In the genomic region with DNA sequence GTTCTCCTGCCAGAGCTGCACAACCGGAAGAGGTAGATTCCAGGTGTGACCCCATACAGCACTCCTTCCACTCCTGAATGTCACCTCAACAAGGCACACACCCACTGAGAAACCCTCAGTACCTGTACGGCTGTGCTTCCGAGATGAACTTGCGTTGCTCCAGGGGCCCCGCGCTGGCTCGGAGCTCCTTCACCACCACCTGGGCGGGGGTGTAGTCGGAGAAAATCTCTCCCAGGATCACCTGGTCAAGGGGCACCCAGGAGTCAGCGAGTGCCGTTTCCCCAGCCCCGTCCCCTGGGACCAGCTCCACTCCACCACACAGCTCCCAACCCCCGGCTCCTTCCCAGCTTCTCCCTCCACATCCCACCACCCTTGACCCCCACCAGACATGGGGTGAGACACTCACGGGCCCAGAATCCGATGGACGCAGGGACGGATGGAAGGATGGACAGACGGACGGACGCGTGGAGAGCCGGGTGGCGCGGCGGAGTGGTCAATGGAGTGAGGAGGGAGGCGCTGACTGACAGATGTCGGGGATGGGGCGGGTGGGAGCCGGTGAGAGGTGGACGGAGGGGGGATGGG, we compare ENCODE assay signal across 17 cellular contexts. TPM values are rescaled to one million over a fixed set of nuclear protein-coding genes. Genes with fewer than 3 reads are reported as not detected.
DNase-seq lines count a peak whose midpoint lies in the region; ATAC-seq and TF ChIP-seq lines count a peak whose summit lies in the region.
"Had no signal": no experiment of that assay in that cellular context is flagged by ENCODE, and none has a peak within 500 bp of the region (broad histone marks: within the 10 kb centered on the region; RNA-seq: fewer than 3 reads in every experiment).

No MANE protein-coding gene starts in this region.

- H4K91ac ChIP-seq in neuronal stem cell (ENCODE audit: low read depth, low read length, poor library complexity): no peak overlapping the region

- no peak for ATAC-seq in natural killer cell treated with Interleukin-12 subunit alpha and Interleukin-12 subunit beta and Interleukin-15 and Interleukin-18, amount 100 ng/mL, for 72 hours
- ATAC-seq in natural killer cell (no peak), Panc1 (no peak), GM18861 (IDR thresholded peaks at IDR 0.05; ENCODE audit: unreplicated experiment) (no peak), GM18505 (IDR thresholded peaks at IDR 0.05; ENCODE audit: unreplicated experiment) (no peak)

- no peak overlapping the region for H3K9ac ChIP-seq in neuronal stem cell (ENCODE audit: low read depth, low read length, poor library complexity)

- no peak for TF ChIP-seq POLR2A in GM18505 (IDR thresholded peaks at IDR 0.05; ENCODE audit: borderline replicate concordance, extremely low read depth, insufficient read depth, insufficient read length)

- no peak overlapping the region for H3K14ac ChIP-seq in neuronal stem cell (ENCODE audit: low read length)

- H4K8ac ChIP-seq in neuronal stem cell (ENCODE audit: low read depth, low read length): peak overlapping the region; percentile 72

- no TSS peak for BruUV-seq in Panc1 (replicated peaks; lab: Mats Ljungman, UMichigan)

- H3K9me3 Mint-ChIP-seq in natural killer cell treated with Interleukin-12 subunit alpha and Interleukin-12 subunit beta and Interleukin-15 and Interleukin-18, amount 100 ng/mL, for 72 hours: no peaks in the 10 kb centered on the region
- H3K9me3 Mint-ChIP-seq in natural killer cell: no peaks in the 10 kb centered on the region
- H3K9me3 Mint-ChIP-seq: CD4-positive, CD25-positive, alpha-beta regulatory T cell; CD8-positive, alpha-beta memory T cell had no signal

- intact Hi-C loops in natural killer cell (cut with micrococcal nuclease) (no loop called here), Panc1 (cut with micrococcal nuclease; ENCODE audit: unreplicated experiment) (no loop called here)

- H2BK12ac ChIP-seq in neuronal stem cell (ENCODE audit: low read length): peak overlapping the region; percentile 1

- H3K4me3 ChIP-seq in Panc1 (ENCODE audit: low read depth in 2 of 2, low read length in 2 of 2) (no peak overlapping the region), neuronal stem cell (ENCODE audit: low read length in 2 of 2) (no peak overlapping the region), coronary artery (no peak overlapping the region)
- H3K4me3 ChIP-seq: HAP-1 had no signal

- in situ Hi-C loops in Panc1 (cut with HindIII; ENCODE audit: low pct_unique_long_range_greater_than_20kb, low sequenced_read_pairs): no loop called here

- no peak overlapping the region for H2BK120ac ChIP-seq in neuronal stem cell (ENCODE audit: low read depth, low read length)

- POLR2A ChIA-PET in Panc1 (lab: Charles Lee): no interaction called here

- no peak overlapping the region for H3K4me3 Mint-ChIP-seq in natural killer cell treated with Interleukin-12 subunit alpha and Interleukin-12 subunit beta and Interleukin-15 and Interleukin-18, amount 100 ng/mL, for 72 hours
- H3K4me3 Mint-ChIP-seq in natural killer cell: no peak overlapping the region

- DNase-seq in natural killer cell treated with Interleukin-12 subunit alpha and Interleukin-12 subunit beta and Interleukin-15 and Interleukin-18, amount 100 ng/mL, for 72 hours (ENCODE audit: low spot score): peak; percentile 60
- DNase-seq in natural killer cell (no peak), Panc1 (ENCODE audit: low read depth, low spot score) (no peak), neuronal stem cell (ENCODE audit: low spot score) (no peak), coronary artery (ENCODE audit: low spot score) (no peak)
- DNase-seq: ACHN; BE2C; C1 segment of cervical spinal cord; CD4-positive, CD25-positive, alpha-beta regulatory T cell; CD8-positive, alpha-beta memory T cell; COR-L47 had no signal

- H2AK5ac ChIP-seq in neuronal stem cell (ENCODE audit: low read depth, low read length): peak overlapping the region; percentile 87

- peak overlapping the region; percentile 22 for H2BK5ac ChIP-seq in neuronal stem cell (ENCODE audit: low read length)

- 0 out of 2 replicates have a peak overlapping the region, but pooled peaks have one; percentile 12 for H3K27ac ChIP-seq in Panc1 (ENCODE audit: low read length)
- H3K27ac ChIP-seq in neuronal stem cell (replicated peaks; ENCODE audit: low read length): no peak overlapping the region
- H3K27ac ChIP-seq in coronary artery: no peak overlapping the region
- H3K27ac ChIP-seq: HL-60 had no signal

- H3K4me2 ChIP-seq in neuronal stem cell (ENCODE audit: insufficient read depth, low read length, poor library complexity, severe bottlenecking): no peak overlapping the region

- H3K79me1 ChIP-seq in neuronal stem cell (ENCODE audit: low read depth, low read length): peaks cover 1% of the 10 kb centered on the region

- H3K23ac ChIP-seq in neuronal stem cell (ENCODE audit: low read depth, low read length, poor library complexity): peak overlapping the region; percentile 16

- H3K4me1 Mint-ChIP-seq in natural killer cell treated with Interleukin-12 subunit alpha and Interleukin-12 subunit beta and Interleukin-15 and Interleukin-18, amount 100 ng/mL, for 72 hours (ENCODE audit: low read depth in 2 of 2): peaks cover 0 to 10% of the 10 kb centered on the region in 2 donors
- H3K4me1 Mint-ChIP-seq in natural killer cell: peaks cover 1 to 11% of the 10 kb centered on the region in 2 donors

- H3K18ac ChIP-seq in neuronal stem cell (ENCODE audit: low read length): no peak overlapping the region

- H3K27me3 Mint-ChIP-seq in natural killer cell treated with Interleukin-12 subunit alpha and Interleukin-12 subunit beta and Interleukin-15 and Interleukin-18, amount 100 ng/mL, for 72 hours: peaks cover 0 to 2% of the 10 kb centered on the region in 2 donors
- peaks cover 0 to 4% of the 10 kb centered on the region in 2 donors for H3K27me3 Mint-ChIP-seq in natural killer cell (ENCODE audit: low read depth in 2 of 2)
- H3K27me3 Mint-ChIP-seq: CD8-positive, alpha-beta memory T cell had no signal

- H2BK15ac ChIP-seq in neuronal stem cell (ENCODE audit: low read length): peak overlapping the region; percentile 62

- H3K36me3 Mint-ChIP-seq in natural killer cell treated with Interleukin-12 subunit alpha and Interleukin-12 subunit beta and Interleukin-15 and Interleukin-18, amount 100 ng/mL, for 72 hours: no peaks in the 10 kb centered on the region
- H3K36me3 Mint-ChIP-seq in natural killer cell: no peaks in the 10 kb centered on the region

- no peak overlapping the region for H3K27ac Mint-ChIP-seq in natural killer cell treated with Interleukin-12 subunit alpha and Interleukin-12 subunit beta and Interleukin-15 and Interleukin-18, amount 100 ng/mL, for 72 hours
- no peak overlapping the region for H3K27ac Mint-ChIP-seq in natural killer cell

- H3K27me3 ChIP-seq in Panc1 (ENCODE audit: control insufficient read depth, insufficient read depth, low read length) (no peaks in the 10 kb centered on the region), neuronal stem cell (ENCODE audit: control insufficient read depth in 3 of 3, insufficient read depth in 3 of 3, low read depth in 1 of 3, low read length in 3 of 3) (peaks cover 0 to 21% (median 15%) of the 10 kb centered on the region in 3 experiments)
- H3K27me3 ChIP-seq: BE2C had no signal

- H3K4me1 ChIP-seq in Panc1 (ENCODE audit: control insufficient read depth, insufficient read depth, low read length) (no peaks in the 10 kb centered on the region), neuronal stem cell (ENCODE audit: control insufficient read depth in 2 of 2, insufficient read depth in 1 of 2, low read depth in 1 of 2, low read length in 2 of 2) (peaks cover 4 to 10% of the 10 kb centered on the region in 2 donors)

- H3K9me3 ChIP-seq in Panc1 (ENCODE audit: control insufficient read depth, insufficient read depth, low read depth, low read length) (no peaks in the 10 kb centered on the region), neuronal stem cell (replicated peaks in 1 of 2; ENCODE audit: control insufficient read depth in 2 of 2, insufficient read depth in 1 of 2, low read depth in 1 of 2, low read length in 2 of 2) (no peaks in the 10 kb centered on the region)
- H3K9me3 ChIP-seq: BE2C, HAP-1 had no signal

- WGBS in neuronal stem cell (ENCODE audit: extremely low coverage in 2 of 2, insufficient read length in 2 of 2, insufficient replicate concordance in 1 of 2), 2 donors: no CpG with 5 or more reads among the region's 30 CpGs

- H3K36me3 ChIP-seq in Panc1 (ENCODE audit: control insufficient read depth, insufficient read depth, low read length): no peaks in the 10 kb centered on the region
- H3K36me3 ChIP-seq in neuronal stem cell (replicated peaks in 1 of 2; ENCODE audit: control insufficient read depth in 2 of 2, insufficient read depth in 2 of 2, low read length in 2 of 2): no peaks in the 10 kb centered on the region
- H3K36me3 ChIP-seq: BE2C, HAP-1 had no signal

- H3K4ac ChIP-seq in neuronal stem cell (ENCODE audit: low read length): no peak overlapping the region

- CTCF ChIA-PET in Panc1 (lab: Charles Lee): no interaction called here

- TF ChIP-seq CTCF in natural killer cell (IDR thresholded peaks at IDR 0.05) (no peak), Panc1 (IDR thresholded peaks at IDR 0.05) (no peak), coronary artery (IDR thresholded peaks at IDR 0.05) (no peak)

- H2AFZ ChIP-seq in neuronal stem cell (ENCODE audit: low read length): no peak overlapping the region

RNA-seq across cellular contexts. Expression of gene LMTK3, which starts 2.8 kb away (rescaled TPM):
- total RNA-seq in natural killer cell treated with Interleukin-12 subunit alpha and Interleukin-12 subunit beta and Interleukin-15 and Interleukin-18, amount 100 ng/mL, for 72 hours: 1 to 10 TPM in 1 of 2 donors, under 1 TPM in 1; 0.40 to 1.3 TPM
- total RNA-seq in natural killer cell (1 to 10 TPM in 2 of 3 donors, under 1 TPM in 1; 0.64 to 2.9 (median 1.9) TPM), Panc1 (2021; ENCODE audit: unreplicated experiment) (10.6 TPM)
- polyA plus RNA-seq in Panc1 (2012; ENCODE audit: insufficient read length): 16.9 TPM
- 7.9 TPM for polyA plus RNA-seq in neuronal stem cell (2013, experiment 1 of 2)
- polyA plus RNA-seq in neuronal stem cell (2013, experiment 2 of 2): 7.5 TPM
- total RNA-seq: H4 had no signal
- polyA plus RNA-seq: CD4-positive, CD25-positive, alpha-beta regulatory T cell; CD8-positive, alpha-beta memory T cell had no signal

RNA-seq across cellular contexts. Expression of gene CYTH2, which starts 39.7 kb away (rescaled TPM):
- total RNA-seq in natural killer cell treated with Interleukin-12 subunit alpha and Interleukin-12 subunit beta and Interleukin-15 and Interleukin-18, amount 100 ng/mL, for 72 hours: 10 to 100 TPM; 66.4 to 66.9 TPM
- total RNA-seq in natural killer cell (10 to 100 TPM; 38.5 to 44.1 (median 39.2) TPM), Panc1 (2021; ENCODE audit: unreplicated experiment) (53.4 TPM)
- polyA plus RNA-seq in Panc1 (2012; ENCODE audit: insufficient read length): 47.4 TPM
- polyA plus RNA-seq in neuronal stem cell (2013, experiment 1 of 2): 67.8 TPM
- 64.1 TPM for polyA plus RNA-seq in neuronal stem cell (2013, experiment 2 of 2)

RNA-seq across cellular contexts. Expression of gene SULT2B1, which starts 43.2 kb away (rescaled TPM):
- not detected for total RNA-seq in natural killer cell treated with Interleukin-12 subunit alpha and Interleukin-12 subunit beta and Interleukin-15 and Interleukin-18, amount 100 ng/mL, for 72 hours
- total RNA-seq in natural killer cell: under 1 TPM in 1 of 3 donors, not detected in 2; 0.40 TPM
- 3.6 TPM for total RNA-seq in Panc1 (2021; ENCODE audit: unreplicated experiment)
- polyA plus RNA-seq in Panc1 (2012; ENCODE audit: insufficient read length): 7.1 TPM
- polyA plus RNA-seq in neuronal stem cell (2013, experiment 1 of 2): 0.13 TPM
- polyA plus RNA-seq in neuronal stem cell (2013, experiment 2 of 2): 0.18 TPM
- total RNA-seq: CD4-positive, CD25-positive, alpha-beta regulatory T cell; CD8-positive, alpha-beta memory T cell; HT1080 had no signal
- polyA plus RNA-seq: CD8-positive, alpha-beta memory T cell had no signal

RNA-seq across cellular contexts. Expression of gene KCNJ14, which starts 53.4 kb away (rescaled TPM):
- total RNA-seq in natural killer cell treated with Interleukin-12 subunit alpha and Interleukin-12 subunit beta and Interleukin-15 and Interleukin-18, amount 100 ng/mL, for 72 hours: 1 to 10 TPM; 2.1 to 4.6 TPM
- 1 to 10 TPM in 1 of 3 donors, under 1 TPM in 2; 0.77 to 1.2 (median 0.85) TPM for total RNA-seq in natural killer cell
- total RNA-seq in Panc1 (2021; ENCODE audit: unreplicated experiment): 2.9 TPM
- 0.82 TPM for polyA plus RNA-seq in Panc1 (2012; ENCODE audit: insufficient read length)
- polyA plus RNA-seq in neuronal stem cell (2013, experiment 1 of 2): 0.52 TPM
- polyA plus RNA-seq in neuronal stem cell (2013, experiment 2 of 2): 0.69 TPM
